Comparison of ENCODE assay signal across 1 cellular context in the genomic region with DNA sequence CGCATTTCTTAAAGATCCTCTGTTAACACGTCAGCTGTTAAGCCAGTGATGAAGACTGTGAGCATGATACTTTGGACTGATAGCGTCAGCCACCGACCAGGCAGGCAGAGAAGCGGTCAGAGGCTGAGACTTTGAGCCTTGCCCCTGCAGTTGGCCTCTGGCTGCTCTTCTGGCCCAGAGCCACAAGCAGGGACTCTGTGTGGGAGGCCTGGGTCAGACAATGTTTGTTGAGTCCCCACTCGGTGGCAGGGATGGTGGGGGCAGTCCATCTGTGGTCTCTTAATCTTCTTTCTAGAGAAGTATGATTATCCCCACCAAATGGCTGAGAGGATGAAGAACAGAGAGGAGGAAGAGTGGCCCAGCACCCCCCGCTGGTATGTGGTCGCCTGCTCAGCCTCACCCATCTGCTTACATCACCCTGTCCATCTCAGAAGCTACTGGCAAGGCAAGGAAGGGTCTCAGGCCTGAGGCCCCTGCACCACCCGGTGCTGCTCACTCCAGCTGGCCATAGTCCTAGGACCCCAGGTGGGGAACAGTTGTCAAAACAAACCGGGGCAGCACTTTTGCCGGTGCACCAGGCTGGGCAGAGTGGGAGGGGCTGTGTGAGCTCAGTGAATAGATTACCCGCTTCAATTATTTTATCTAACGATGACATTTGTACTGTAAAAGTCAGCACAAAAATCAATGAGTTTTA.
TF ChIP-seq lines count a peak whose summit lies in the region.

No MANE protein-coding gene starts in this region.

TF ChIP-seq in HEK293, 187 proteins besides CTCF, POLR2A, EP300 and RAD21 (continued from another document):
- TF ChIP-seq ZNF660 (tag by site-specific recombination; IDR thresholded peaks at IDR 0.05) (no peak), KLF8 (tag by site-specific recombination; IDR thresholded peaks at IDR 0.05) (no peak), ZNF292 (tag by site-specific recombination; IDR thresholded peaks at IDR 0.05; ENCODE audit: borderline replicate concordance, low read depth) (no peak), ZNF37A (tag by site-specific recombination; IDR thresholded peaks at IDR 0.05) (no peak), ZNF184 (tag by site-specific recombination; IDR thresholded peaks at IDR 0.05) (no peak), BCL11A (tag by site-specific recombination; IDR thresholded peaks at IDR 0.05; ENCODE audit: low read depth) (no peak), YY2 (tag by site-specific recombination; IDR thresholded peaks at IDR 0.05) (no peak), ZNF175 (tag by site-specific recombination; IDR thresholded peaks at IDR 0.05) (no peak), ZFHX2 (tag by site-specific recombination; conservative IDR thresholded peaks at IDR 0.05) (0 out of 2 replicates have a peak, but pooled peaks have one; percentile 20), ZNF10 (tag by site-specific recombination; IDR thresholded peaks at IDR 0.05) (no peak), ZNF394 (tag by site-specific recombination; IDR thresholded peaks at IDR 0.05; ENCODE audit: borderline replicate concordance) (no peak), ZNF223 (tag by site-specific recombination; IDR thresholded peaks at IDR 0.05) (no peak), ZXDB (tag by site-specific recombination; IDR thresholded peaks at IDR 0.05) (no peak), ZNF202 (tag by site-specific recombination; IDR thresholded peaks at IDR 0.05; ENCODE audit: borderline replicate concordance) (no peak)
- TF ChIP-seq, protein P1, sequence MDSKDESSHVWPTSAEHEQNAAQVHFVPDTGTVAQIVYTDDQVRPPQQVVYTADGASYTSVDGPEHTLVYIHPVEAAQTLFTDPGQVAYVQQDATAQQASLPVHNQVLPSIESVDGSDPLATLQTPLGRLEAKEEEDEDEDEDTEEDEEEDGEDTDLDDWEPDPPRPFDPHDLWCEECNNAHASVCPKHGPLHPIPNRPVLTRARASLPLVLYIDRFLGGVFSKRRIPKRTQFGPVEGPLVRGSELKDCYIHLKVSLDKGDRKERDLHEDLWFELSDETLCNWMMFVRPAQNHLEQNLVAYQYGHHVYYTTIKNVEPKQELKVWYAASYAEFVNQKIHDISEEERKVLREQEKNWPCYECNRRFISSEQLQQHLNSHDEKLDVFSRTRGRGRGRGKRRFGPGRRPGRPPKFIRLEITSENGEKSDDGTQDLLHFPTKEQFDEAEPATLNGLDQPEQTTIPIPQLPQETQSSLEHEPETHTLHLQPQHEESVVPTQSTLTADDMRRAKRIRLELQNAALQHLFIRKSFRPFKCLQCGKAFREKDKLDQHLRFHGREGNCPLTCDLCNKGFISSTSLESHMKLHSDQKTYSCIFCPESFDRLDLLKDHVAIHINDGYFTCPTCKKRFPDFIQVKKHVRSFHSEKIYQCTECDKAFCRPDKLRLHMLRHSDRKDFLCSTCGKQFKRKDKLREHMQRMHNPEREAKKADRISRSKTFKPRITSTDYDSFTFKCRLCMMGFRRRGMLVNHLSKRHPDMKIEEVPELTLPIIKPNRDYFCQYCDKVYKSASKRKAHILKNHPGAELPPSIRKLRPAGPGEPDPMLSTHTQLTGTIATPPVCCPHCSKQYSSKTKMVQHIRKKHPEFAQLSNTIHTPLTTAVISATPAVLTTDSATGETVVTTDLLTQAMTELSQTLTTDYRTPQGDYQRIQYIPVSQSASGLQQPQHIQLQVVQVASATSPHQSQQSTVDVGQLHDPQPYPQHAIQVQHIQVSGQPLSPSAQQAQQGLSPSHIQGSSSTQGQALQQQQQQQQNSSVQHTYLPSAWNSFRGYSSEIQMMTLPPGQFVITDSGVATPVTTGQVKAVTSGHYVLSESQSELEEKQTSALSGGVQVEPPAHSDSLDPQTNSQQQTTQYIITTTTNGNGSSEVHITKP (tag by site-specific recombination; IDR thresholded peaks at IDR 0.05), result no peak
- TF ChIP-seq, protein P2, sequence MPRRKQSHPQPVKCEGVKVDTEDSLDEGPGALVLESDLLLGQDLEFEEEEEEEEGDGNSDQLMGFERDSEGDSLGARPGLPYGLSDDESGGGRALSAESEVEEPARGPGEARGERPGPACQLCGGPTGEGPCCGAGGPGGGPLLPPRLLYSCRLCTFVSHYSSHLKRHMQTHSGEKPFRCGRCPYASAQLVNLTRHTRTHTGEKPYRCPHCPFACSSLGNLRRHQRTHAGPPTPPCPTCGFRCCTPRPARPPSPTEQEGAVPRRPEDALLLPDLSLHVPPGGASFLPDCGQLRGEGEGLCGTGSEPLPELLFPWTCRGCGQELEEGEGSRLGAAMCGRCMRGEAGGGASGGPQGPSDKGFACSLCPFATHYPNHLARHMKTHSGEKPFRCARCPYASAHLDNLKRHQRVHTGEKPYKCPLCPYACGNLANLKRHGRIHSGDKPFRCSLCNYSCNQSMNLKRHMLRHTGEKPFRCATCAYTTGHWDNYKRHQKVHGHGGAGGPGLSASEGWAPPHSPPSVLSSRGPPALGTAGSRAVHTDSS (tag by site-specific recombination; IDR thresholded peaks at IDR 0.05), result peak; percentile 45; the same call in 1 of the 2 replicates
- TF ChIP-seq, protein P3, sequence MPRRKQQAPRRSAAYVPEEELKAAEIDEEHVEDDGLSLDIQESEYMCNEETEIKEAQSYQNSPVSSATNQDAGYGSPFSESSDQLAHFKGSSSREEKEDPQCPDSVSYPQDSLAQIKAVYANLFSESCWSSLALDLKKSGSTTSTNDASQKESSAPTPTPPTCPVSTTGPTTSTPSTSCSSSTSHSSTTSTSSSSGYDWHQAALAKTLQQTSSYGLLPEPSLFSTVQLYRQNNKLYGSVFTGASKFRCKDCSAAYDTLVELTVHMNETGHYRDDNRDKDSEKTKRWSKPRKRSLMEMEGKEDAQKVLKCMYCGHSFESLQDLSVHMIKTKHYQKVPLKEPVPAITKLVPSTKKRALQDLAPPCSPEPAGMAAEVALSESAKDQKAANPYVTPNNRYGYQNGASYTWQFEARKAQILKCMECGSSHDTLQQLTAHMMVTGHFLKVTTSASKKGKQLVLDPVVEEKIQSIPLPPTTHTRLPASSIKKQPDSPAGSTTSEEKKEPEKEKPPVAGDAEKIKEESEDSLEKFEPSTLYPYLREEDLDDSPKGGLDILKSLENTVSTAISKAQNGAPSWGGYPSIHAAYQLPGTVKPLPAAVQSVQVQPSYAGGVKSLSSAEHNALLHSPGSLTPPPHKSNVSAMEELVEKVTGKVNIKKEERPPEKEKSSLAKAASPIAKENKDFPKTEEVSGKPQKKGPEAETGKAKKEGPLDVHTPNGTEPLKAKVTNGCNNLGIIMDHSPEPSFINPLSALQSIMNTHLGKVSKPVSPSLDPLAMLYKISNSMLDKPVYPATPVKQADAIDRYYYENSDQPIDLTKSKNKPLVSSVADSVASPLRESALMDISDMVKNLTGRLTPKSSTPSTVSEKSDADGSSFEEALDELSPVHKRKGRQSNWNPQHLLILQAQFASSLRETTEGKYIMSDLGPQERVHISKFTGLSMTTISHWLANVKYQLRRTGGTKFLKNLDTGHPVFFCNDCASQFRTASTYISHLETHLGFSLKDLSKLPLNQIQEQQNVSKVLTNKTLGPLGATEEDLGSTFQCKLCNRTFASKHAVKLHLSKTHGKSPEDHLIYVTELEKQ (tag by site-specific recombination; IDR thresholded peaks at IDR 0.05; ENCODE audit: borderline replicate concordance), result no peak
